Comparison of ENCODE assay signal across 9 cellular contexts in genomic region chr1:44811714-44812151, GRCh38. TPM values are rescaled to one million over a fixed set of nuclear protein-coding genes. Genes with fewer than 3 reads are reported as not detected.
DNase-seq lines count a peak whose midpoint lies in the region; ATAC-seq and TF ChIP-seq lines count a peak whose summit lies in the region.
"Had no signal": no experiment of that assay in that cellular context is flagged by ENCODE, and none has a peak within 500 bp of the region (broad histone marks: within the 10 kb centered on the region; RNA-seq: fewer than 3 reads in every experiment).

No MANE protein-coding gene starts in this region.

- intact Hi-C loops in right lobe of liver (cut with DNase I) = no loop called here

- H3K27me3 Mint-ChIP-seq in activated naive CD4-positive, alpha-beta T cell treated with anti-CD3 and anti-CD28 coated beads, Interleukin-2, amount 10 ng/mL, durations not matched to agents 7 days and 5 days = no peaks in the 10 kb centered on the region
- no peaks in the 10 kb centered on the region for H3K27me3 Mint-ChIP-seq in type B pancreatic cell

- H3K27ac ChIP-seq in right lobe of liver = peak overlapping the region in 1 of 3 donors; percentile 47

- H3K27ac Mint-ChIP-seq in activated naive CD4-positive, alpha-beta T cell treated with anti-CD3 and anti-CD28 coated beads, Interleukin-2, amount 10 ng/mL, durations not matched to agents 7 days and 5 days = peak overlapping the region; percentile 99
- peak overlapping the region; percentile 79 for H3K27ac Mint-ChIP-seq in type B pancreatic cell

- H3K36me3 ChIP-seq in right lobe of liver = no peaks in the 10 kb centered on the region

- H3K9me3 Mint-ChIP-seq in activated naive CD4-positive, alpha-beta T cell treated with anti-CD3 and anti-CD28 coated beads, Interleukin-2, amount 10 ng/mL, durations not matched to agents 7 days and 5 days = no peaks in the 10 kb centered on the region
- H3K9me3 Mint-ChIP-seq in type B pancreatic cell = peaks cover 5% of the 10 kb centered on the region

- no peak for DNase-seq in activated naive CD4-positive, alpha-beta T cell treated with anti-CD3 and anti-CD28 coated beads, Interleukin-2, amount 10 ng/mL, durations not matched to agents 7 days and 5 days
- no peak for DNase-seq in activated naive CD4-positive, alpha-beta T cell treated with anti-CD3 and anti-CD28 coated beads, Interleukin-2, amount 50 U/mL, for 16 hours
- peak; percentile 85 for DNase-seq in astrocyte of the hippocampus (ENCODE audit: low read depth, low spot score)
- peak in 2 of 3 donors; percentile 34 to 42 for DNase-seq in right lobe of liver
- no peak for DNase-seq in type B pancreatic cell (ENCODE audit: extremely low spot score, unreplicated experiment)
- no peak for DNase-seq in GM19238 (ENCODE audit: insufficient read length, low spot score)
- DNase-seq in hippocampal formation (lab: John Stamatoyannopoulos, UW) = no peak
- DNase-seq in stimulated activated CD4-positive, alpha-beta T cell treated with anti-CD3 and anti-CD28 coated beads, Interleukin-4, amount 100 ng/mL, for 24 hours = no peak
- DNase-seq: DMS153 had no signal

- ATAC-seq in right lobe of liver = no peak

- TF ChIP-seq CTCF in right lobe of liver (IDR thresholded peaks at IDR 0.05) (no peak), type B pancreatic cell (conservative IDR thresholded peaks at IDR 0.05) (no peak)

- no peaks in the 10 kb centered on the region for H3K9me3 ChIP-seq in right lobe of liver

- no peak overlapping the region for H3K4me3 ChIP-seq in right lobe of liver

- no CpG with 5 or more reads among the region's 3 CpGs for WGBS in right lobe of liver (ENCODE audit: insufficient coverage, low coverage, low lambda C conversion rate, missing lambda C conversion rate)

- peaks cover 78% of the 10 kb centered on the region for H3K4me1 Mint-ChIP-seq in activated naive CD4-positive, alpha-beta T cell treated with anti-CD3 and anti-CD28 coated beads, Interleukin-2, amount 10 ng/mL, durations not matched to agents 7 days and 5 days
- H3K4me1 Mint-ChIP-seq in type B pancreatic cell (ENCODE audit: unreplicated experiment) = peaks cover 49% of the 10 kb centered on the region

- peaks cover 0 to 46% (median 23%) of the 10 kb centered on the region in 4 donors for H3K4me1 ChIP-seq in right lobe of liver

- CTCF ChIA-PET in activated naive CD4-positive, alpha-beta T cell treated with anti-CD3 and anti-CD28 coated beads, Interleukin-2, amount 10 ng/mL, durations not matched to agents 7 days and 5 days (lab: Charles Lee) = interaction anchor here (4.1 kb wide), 1 partner anchor 11 kb away, joined by 35 read pairs; the partner anchor contains the start of gene PLK3

- TF ChIP-seq POLR2A in right lobe of liver (IDR thresholded peaks at IDR 0.05) = no peak

- H3K4me3 Mint-ChIP-seq in activated naive CD4-positive, alpha-beta T cell treated with anti-CD3 and anti-CD28 coated beads, Interleukin-2, amount 10 ng/mL, durations not matched to agents 7 days and 5 days = peak overlapping the region; percentile 32
- H3K4me3 Mint-ChIP-seq in type B pancreatic cell = peak overlapping the region; percentile 38

- H3K36me3 Mint-ChIP-seq in activated naive CD4-positive, alpha-beta T cell treated with anti-CD3 and anti-CD28 coated beads, Interleukin-2, amount 10 ng/mL, durations not matched to agents 7 days and 5 days = peaks cover 43% of the 10 kb centered on the region
- H3K36me3 Mint-ChIP-seq in type B pancreatic cell = peaks cover 12% of the 10 kb centered on the region

- no peaks in the 10 kb centered on the region for H3K27me3 ChIP-seq in right lobe of liver

RNA-seq across cellular contexts. Expression of gene BTBD19, which starts 3.4 kb away (rescaled TPM):
- total RNA-seq in right lobe of liver = 1 to 10 TPM; 2.6 to 7.5 (median 5.3) TPM
- total RNA-seq in type B pancreatic cell (ENCODE audit: low replicate concordance) = 7.0 and 10.3 TPM in 2 replicates

RNA-seq across cellular contexts. Expression of gene DYNLT4, which starts 4.6 kb away (rescaled TPM):
- total RNA-seq in right lobe of liver (under 1 TPM in 1 of 6 experiments, not detected in 5; 0.26 TPM), type B pancreatic cell (ENCODE audit: low replicate concordance) (1.1 TPM in 1 of 2 replicates, not detected in the other)

RNA-seq across cellular contexts. Expression of gene PLK3, which starts 11.6 kb away (rescaled TPM):
- total RNA-seq in right lobe of liver (1 to 10 TPM; 1.8 to 5.3 (median 3.6) TPM), type B pancreatic cell (ENCODE audit: low replicate concordance) (18.5 and 39.1 TPM in 2 replicates)

RNA-seq across cellular contexts. Expression of gene BEST4, which starts 23.8 kb away (rescaled TPM):
- total RNA-seq in right lobe of liver (under 1 TPM in 2 of 6 experiments, not detected in 4; 0.13 to 0.32 TPM), type B pancreatic cell (ENCODE audit: low replicate concordance) (0.48 and 0.99 TPM in 2 replicates)

RNA-seq across cellular contexts. Expression of gene PTCH2, which starts 31.3 kb away (rescaled TPM):
- total RNA-seq in right lobe of liver (under 1 TPM; 0.19 to 0.68 (median 0.35) TPM), type B pancreatic cell (ENCODE audit: low replicate concordance) (1.6 and 3.4 TPM in 2 replicates)

Comparison
In these comparisons a context has a peak if more than half of its experiments do, and no peak if none do; other contexts are left out.
1. DNase-seq: peak in astrocyte of the hippocampus (single experiment) and right lobe of liver (2 of 3); none in activated naive CD4-positive, alpha-beta T cell treated with anti-CD3 and anti-CD28 coated beads, Interleukin-2, amount 10 ng/mL, durations not matched to agents 7 days and 5 days (single experiment), activated naive CD4-positive, alpha-beta T cell treated with anti-CD3 and anti-CD28 coated beads, Interleukin-2, amount 50 U/mL, for 16 hours (single experiment), type B pancreatic cell (single experiment), GM19238 (single experiment), hippocampal formation (0 of 2) and stimulated activated CD4-positive, alpha-beta T cell treated with anti-CD3 and anti-CD28 coated beads, Interleukin-4, amount 100 ng/mL, for 24 hours (single experiment).